ENCODE assay signal across 11 cellular contexts in genomic region chr16:72876981-72877373, GRCh38.
DNase-seq lines count a peak whose midpoint lies in the region; ATAC-seq and TF ChIP-seq lines count a peak whose summit lies in the region.
"Had no signal": no experiment of that assay in that cellular context is flagged by ENCODE, and none has a peak within 500 bp of the region (broad histone marks: within the 10 kb centered on the region; RNA-seq: fewer than 3 reads in every experiment).

No MANE protein-coding gene starts in this region.

- H3K9me3 ChIP-seq in right atrium auricular region (no peaks in the 10 kb centered on the region), mesodermal cell (ENCODE audit: control insufficient read depth, low read length) (no peaks in the 10 kb centered on the region)
- no peaks in the 10 kb centered on the region for H3K9me3 ChIP-seq in effector memory CD4-positive, alpha-beta T cell (ENCODE audit: control insufficient read depth, low read length)
- no peaks in the 10 kb centered on the region for H3K9me3 ChIP-seq in CD4-positive, alpha-beta memory T cell (ENCODE audit: control insufficient read depth in 1 of 2, low read length in 2 of 2)
- H3K9me3 ChIP-seq: upper lobe of right lung had no signal

- peak overlapping the region in 4 of 5 experiments; percentile 14 to 87 (median 49) for H3K27ac Mint-ChIP-seq in brain
- H3K27ac Mint-ChIP-seq in activated CD8-positive, alpha-beta memory T cell treated with anti-CD3 and anti-CD28 coated beads, Interleukin-2, amount 10 ng/mL, durations not matched to agents 7 days and 5 days: no peak overlapping the region
- no peak overlapping the region for H3K27ac Mint-ChIP-seq in CD4-positive, alpha-beta memory T cell

- H3K4me3 Mint-ChIP-seq in brain: peak overlapping the region in 1 of 5 experiments; percentile 7
- H3K4me3 Mint-ChIP-seq in activated CD8-positive, alpha-beta memory T cell treated with anti-CD3 and anti-CD28 coated beads, Interleukin-2, amount 10 ng/mL, durations not matched to agents 7 days and 5 days: no peak overlapping the region
- H3K4me3 Mint-ChIP-seq in CD4-positive, alpha-beta memory T cell: no peak overlapping the region

- intact Hi-C loops in left cardiac atrium (cut with DNase I): no loop called here
- intact Hi-C loops in CD4-positive, alpha-beta memory T cell (cut with micrococcal nuclease): no loop called here

- peaks cover 37% of the 10 kb centered on the region for H3K36me3 Mint-ChIP-seq in brain
- no peaks in the 10 kb centered on the region for H3K36me3 Mint-ChIP-seq in activated CD8-positive, alpha-beta memory T cell treated with anti-CD3 and anti-CD28 coated beads, Interleukin-2, amount 10 ng/mL, durations not matched to agents 7 days and 5 days
- no peaks in the 10 kb centered on the region for H3K36me3 Mint-ChIP-seq in CD4-positive, alpha-beta memory T cell

- peaks cover 68% of the 10 kb centered on the region for H3K4me1 Mint-ChIP-seq in brain
- peaks cover 14% of the 10 kb centered on the region for H3K4me1 Mint-ChIP-seq in activated CD8-positive, alpha-beta memory T cell treated with anti-CD3 and anti-CD28 coated beads, Interleukin-2, amount 10 ng/mL, durations not matched to agents 7 days and 5 days
- no peaks in the 10 kb centered on the region for H3K4me1 Mint-ChIP-seq in CD4-positive, alpha-beta memory T cell

- POLR2A ChIA-PET in CD4-positive, alpha-beta memory T cell (lab: Charles Lee; ENCODE audit: partially characterized antibody): no interaction called here

- no peaks in the 10 kb centered on the region for H3K36me3 ChIP-seq in right atrium auricular region
- H3K36me3 ChIP-seq in mesodermal cell (ENCODE audit: control insufficient read depth, insufficient read depth, low read length): peaks cover 4% of the 10 kb centered on the region
- H3K36me3 ChIP-seq in effector memory CD4-positive, alpha-beta T cell (ENCODE audit: control insufficient read depth, insufficient read depth, low read length): no peaks in the 10 kb centered on the region
- no peaks in the 10 kb centered on the region for H3K36me3 ChIP-seq in CD4-positive, alpha-beta memory T cell (ENCODE audit: insufficient read depth, low read length)
- H3K36me3 ChIP-seq: upper lobe of right lung had no signal

- TF ChIP-seq CTCF in right atrium auricular region (IDR thresholded peaks at IDR 0.05): no peak
- no peak for TF ChIP-seq CTCF in brain (conservative IDR thresholded peaks at IDR 0.05)

- DNase-seq in right atrium auricular region (ENCODE audit: low spot score): no peak
- no peak for DNase-seq in left cardiac atrium
- DNase-seq in UCSD-AML1 (lab: John Stamatoyannopoulos, UW; ENCODE audit: unreplicated experiment): no peak
- no peak for DNase-seq in effector memory CD4-positive, alpha-beta T cell
- DNase-seq in activated CD8-positive, alpha-beta memory T cell treated with anti-CD3 and anti-CD28 coated beads, Interleukin-2, amount 10 ng/mL, durations not matched to agents 7 days and 5 days: no peak
- DNase-seq in CD4-positive, alpha-beta memory T cell: no peak
- DNase-seq: NCI-H2081, SHP77 treated with DMSO at 0.1 percent for 48 hours had no signal

- H3K27me3 Mint-ChIP-seq in brain: no peaks in the 10 kb centered on the region
- H3K27me3 Mint-ChIP-seq in activated CD8-positive, alpha-beta memory T cell treated with anti-CD3 and anti-CD28 coated beads, Interleukin-2, amount 10 ng/mL, durations not matched to agents 7 days and 5 days: peaks cover 4% of the 10 kb centered on the region
- H3K27me3 Mint-ChIP-seq in CD4-positive, alpha-beta memory T cell: peaks cover 3 to 6% of the 10 kb centered on the region in 2 donors

- CTCF ChIA-PET in activated CD8-positive, alpha-beta memory T cell treated with anti-CD3 and anti-CD28 coated beads, Interleukin-2, amount 10 ng/mL, durations not matched to agents 7 days and 5 days (lab: Charles Lee): no interaction called here
- CTCF ChIA-PET in CD4-positive, alpha-beta memory T cell (lab: Charles Lee; ENCODE audit: partially characterized antibody): no interaction called here

- WGBS in mesodermal cell (ENCODE audit: insufficient coverage in 2 of 2), 2 experiments: 92 to 95% methylated on average over 9 of the region's 9 CpGs

- peaks cover 0 to 29% of the 10 kb centered on the region in 2 donors for H3K4me1 ChIP-seq in right atrium auricular region
- H3K4me1 ChIP-seq in mesodermal cell (ENCODE audit: control insufficient read depth, insufficient read depth, low read length, poor library complexity, severe bottlenecking): peaks cover 39% of the 10 kb centered on the region
- no peaks in the 10 kb centered on the region for H3K4me1 ChIP-seq in effector memory CD4-positive, alpha-beta T cell (ENCODE audit: control insufficient read depth, insufficient read depth, low read length, poor library complexity, severe bottlenecking)
- no peaks in the 10 kb centered on the region for H3K4me1 ChIP-seq in CD4-positive, alpha-beta memory T cell (ENCODE audit: insufficient read depth, low read length)

- no peak overlapping the region for H3K4me3 ChIP-seq in right atrium auricular region
- H3K4me3 ChIP-seq in mesodermal cell (ENCODE audit: extremely low read depth, insufficient read depth, low read length, poor library complexity, severe bottlenecking): no peak overlapping the region
- H3K4me3 ChIP-seq in effector memory CD4-positive, alpha-beta T cell (ENCODE audit: insufficient read depth, low read depth, low read length, poor library complexity, severe bottlenecking): no peak overlapping the region
- H3K4me3 ChIP-seq in CD4-positive, alpha-beta memory T cell (ENCODE audit: low read length in 2 of 2): no peak overlapping the region
- H3K4me3 ChIP-seq: upper lobe of right lung had no signal

- H3K27me3 ChIP-seq in right atrium auricular region: no peaks in the 10 kb centered on the region
- no peaks in the 10 kb centered on the region for H3K27me3 ChIP-seq in effector memory CD4-positive, alpha-beta T cell (replicated peaks; ENCODE audit: control insufficient read depth, insufficient read depth, low read length, poor library complexity, severe bottlenecking)
- no peaks in the 10 kb centered on the region for H3K27me3 ChIP-seq in CD4-positive, alpha-beta memory T cell (ENCODE audit: insufficient read depth, low read length)
- H3K27me3 ChIP-seq: upper lobe of right lung had no signal

- H3K27ac ChIP-seq in right atrium auricular region: peak overlapping the region; percentile 42 to 44
- H3K27ac ChIP-seq in mesodermal cell (ENCODE audit: low read depth, low read length, severe bottlenecking): peak overlapping the region; percentile 93
- no peak overlapping the region for H3K27ac ChIP-seq in effector memory CD4-positive, alpha-beta T cell (ENCODE audit: insufficient read depth, low read length, poor library complexity, severe bottlenecking)
- H3K27ac ChIP-seq in CD4-positive, alpha-beta memory T cell (ENCODE audit: low read depth, low read length): no peak overlapping the region
- H3K27ac ChIP-seq: upper lobe of right lung had no signal

- ATAC-seq in left cardiac atrium: no peak
- no peak for ATAC-seq in activated CD8-positive, alpha-beta memory T cell treated with anti-CD3 and anti-CD28 coated beads, Interleukin-2, amount 10 ng/mL, durations not matched to agents 7 days and 5 days

- no peaks in the 10 kb centered on the region for H3K9me3 Mint-ChIP-seq in brain
- H3K9me3 Mint-ChIP-seq in activated CD8-positive, alpha-beta memory T cell treated with anti-CD3 and anti-CD28 coated beads, Interleukin-2, amount 10 ng/mL, durations not matched to agents 7 days and 5 days (ENCODE audit: low read depth): no peaks in the 10 kb centered on the region
- H3K9me3 Mint-ChIP-seq in CD4-positive, alpha-beta memory T cell: peaks cover 0 to 3% (median 0%) of the 10 kb centered on the region in 8 donors

Comparison
In these comparisons a context has a peak if more than half of its experiments do, and no peak if none do; other contexts are left out.
1. H3K27ac ChIP-seq: peak in right atrium auricular region (2 of 2) and mesodermal cell (single experiment); none in effector memory CD4-positive, alpha-beta T cell (single experiment) and CD4-positive, alpha-beta memory T cell (single experiment).
2. H3K27ac Mint-ChIP-seq: peak in brain (4 of 5); none in activated CD8-positive, alpha-beta memory T cell treated with anti-CD3 and anti-CD28 coated beads, Interleukin-2, amount 10 ng/mL, durations not matched to agents 7 days and 5 days (single experiment) and CD4-positive, alpha-beta memory T cell (0 of 7).